ENCODE assay signal across 29 cellular contexts in the genomic region with DNA sequence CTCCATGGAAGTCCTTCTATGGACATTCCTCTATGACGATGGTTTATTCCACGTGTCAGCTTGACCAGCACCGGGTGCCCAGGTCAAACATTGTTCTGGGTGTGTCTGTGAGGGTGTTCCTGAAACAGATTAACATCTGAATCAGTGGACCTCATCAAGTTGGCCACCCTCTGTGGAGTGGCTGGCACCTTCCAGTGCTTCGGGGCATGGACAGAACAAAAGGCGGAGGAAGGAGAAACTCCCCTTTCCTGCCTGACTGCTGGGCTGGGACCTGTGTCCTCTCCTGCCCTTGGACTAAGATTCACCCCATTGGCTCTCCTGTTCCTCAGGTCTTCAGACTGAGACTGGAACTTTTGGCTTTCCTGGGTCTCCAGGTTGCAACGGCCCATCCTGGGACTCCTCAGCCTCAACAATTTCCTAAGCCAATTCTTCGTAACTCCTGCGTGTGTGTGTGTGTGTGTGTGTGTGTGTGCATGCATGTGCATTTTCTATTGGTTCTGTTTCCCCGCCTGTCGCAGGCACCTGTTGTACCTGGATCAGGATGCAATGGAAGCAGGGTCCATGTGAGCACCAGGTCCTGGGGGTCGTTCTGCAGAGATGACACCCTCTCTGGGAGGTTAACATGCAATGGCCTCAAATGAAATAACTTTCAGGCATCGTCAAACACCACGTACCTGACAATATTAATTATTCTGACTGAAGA.
"Had no signal": no experiment of that assay in that cellular context is flagged by ENCODE, and none has a peak within 500 bp of the region (broad histone marks: within the 10 kb centered on the region; RNA-seq: fewer than 3 reads in every experiment).

No MANE protein-coding gene starts in this region.

- H3K27ac ChIP-seq: hepatocyte, lower lobe of right lung, neural progenitor cell, neutrophil, parathyroid adenoma, right atrium auricular region, right lobe of liver, skin epidermis, stomach, testis, thyroid gland, transverse colon, upper lobe of left lung, vagina had no signal

- H3K4me3 Mint-ChIP-seq: mesothelial cell of epicardium; naive B cell; natural killer cell; nephron progenitor cell; neural progenitor cell; stimulated activated naive B cell treated with anti-CD40 and anti-IgM and Interleukin-4, amounts not matched to agents 10 μg/mL and 1 μg/mL and 100 μg/mL, for 72 hours had no signal

- H3K36me3 ChIP-seq: lower lobe of right lung, neural progenitor cell, neutrophil, right atrium auricular region, right lobe of liver, stomach, thyroid gland, transverse colon, upper lobe of left lung, vagina had no signal

- DNase-seq: islet precursor cell; mammary epithelial cell; mesenchymal stem cell; naive B cell; natural killer cell; nephron progenitor cell; occipital lobe; right lobe of liver; stimulated activated CD4-positive, alpha-beta T cell treated with anti-CD3 and anti-CD28 coated beads, Interleukin-12 subunit alpha, Interleukin-12 subunit beta, amount 100 ng/mL, for 4 hours; stimulated activated CD4-positive, alpha-beta T cell treated with anti-CD3 and anti-CD28 coated beads, Interleukin-15, amount 100 ng/mL, for 24 hours; stimulated activated CD4-positive, alpha-beta T cell treated with anti-CD3 and anti-CD28 coated beads, Interleukin-2, amount 100 ng/mL, for 24 hours; stimulated activated CD4-positive, alpha-beta T cell treated with anti-CD3 and anti-CD28 coated beads, Interleukin-4, amount 100 ng/mL, for 1 hour; stimulated activated naive B cell treated with anti-CD40 and anti-IgM and Interleukin-4, amounts not matched to agents 10 μg/mL and 1 μg/mL and 100 μg/mL, for 72 hours; stimulated activated naive CD8-positive, alpha-beta T cell treated with anti-CD3 and anti-CD28 coated beads, Interleukin-15, Interleukin-2, amounts not matched to agents 100 U/mL and 50 U/mL, for 24 hours; stomach; testis; transverse colon had no signal

- H3K4me3 ChIP-seq: hepatocyte, lower lobe of right lung, neural progenitor cell, right atrium auricular region, right lobe of liver, skin epidermis, stomach, testis, thyroid gland, transverse colon, upper lobe of left lung, vagina had no signal

- H3K4me1 Mint-ChIP-seq: mesothelial cell of epicardium had no signal

- H3K4me1 ChIP-seq: lower lobe of right lung, parathyroid adenoma, right atrium auricular region, right lobe of liver, stomach, testis, thyroid gland, transverse colon, upper lobe of left lung, vagina had no signal

- H3K27me3 ChIP-seq: hepatocyte, neural progenitor cell, right atrium auricular region, right lobe of liver, testis, thyroid gland, transverse colon, upper lobe of left lung, vagina had no signal

- H3K9me3 ChIP-seq: lower lobe of right lung, neutrophil, right lobe of liver, testis, thyroid gland, transverse colon, upper lobe of left lung, vagina had no signal

- ATAC-seq: natural killer cell; right lobe of liver; stimulated activated naive B cell treated with anti-CD40 and anti-IgM and Interleukin-4, amounts not matched to agents 10 μg/mL and 1 μg/mL and 100 μg/mL, for 72 hours; stimulated activated naive CD8-positive, alpha-beta T cell treated with anti-CD3 and anti-CD28 coated beads, Interleukin-15, Interleukin-2, amounts not matched to agents 100 U/mL and 50 U/mL, for 24 hours had no signal

- H3K36me3 Mint-ChIP-seq: mesothelial cell of epicardium; naive B cell; natural killer cell; neural progenitor cell; stimulated activated naive B cell treated with anti-CD40 and anti-IgM and Interleukin-4, amounts not matched to agents 10 μg/mL and 1 μg/mL and 100 μg/mL, for 72 hours had no signal

- H3K27ac Mint-ChIP-seq: mesothelial cell of epicardium; naive B cell; natural killer cell; neural progenitor cell; progenitor cell of endocrine pancreas; stimulated activated naive B cell treated with anti-CD40 and anti-IgM and Interleukin-4, amounts not matched to agents 10 μg/mL and 1 μg/mL and 100 μg/mL, for 72 hours had no signal
